In the genomic region with DNA sequence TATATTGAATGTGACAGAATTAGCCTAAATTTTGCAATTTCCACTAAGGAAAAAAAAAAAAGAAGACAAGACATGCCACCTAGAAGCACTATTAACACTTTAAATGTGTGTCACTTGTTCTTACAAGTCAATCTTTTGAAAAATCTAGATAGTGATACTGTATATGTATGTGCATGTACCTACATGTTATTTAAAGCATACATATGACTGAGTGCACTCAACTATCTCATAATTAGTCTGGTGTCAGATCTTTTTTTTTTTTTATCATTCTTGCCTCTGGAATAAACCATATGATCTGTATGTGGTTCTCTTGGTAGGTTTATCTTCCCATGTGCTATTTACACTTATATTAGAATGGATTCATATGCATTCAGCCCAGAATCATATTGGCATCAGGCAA, we compare ENCODE assay signal across 15 cellular contexts.
"Had no signal": no experiment of that assay in that cellular context is flagged by ENCODE, and none has a peak within 500 bp of the region (broad histone marks: within the 10 kb centered on the region; RNA-seq: fewer than 3 reads in every experiment).

No MANE protein-coding gene starts in this region.

- H3K4me3 Mint-ChIP-seq: memory B cell; natural killer cell treated with Interleukin-12 subunit alpha and Interleukin-12 subunit beta and Interleukin-15 and Interleukin-18, amount 100 ng/mL, for 72 hours; stimulated activated memory B cell treated with anti-CD40 and anti-IgM and Interleukin-4, amounts not matched to agents 10 μg/mL and 1 μg/mL and 100 μg/mL, for 72 hours had no signal

- DNase-seq: amniotic stem cell; caudate nucleus; colonic mucosa; foreskin fibroblast; kidney glomerular epithelial cell; left ventricle myocardium superior; mucosa of descending colon; stimulated activated CD4-positive, alpha-beta T cell treated with anti-CD3 and anti-CD28 coated beads, Interleukin-2, amount 100 ng/mL, for 48 hours; substantia nigra; transverse colon had no signal

- H3K27me3 ChIP-seq: colonic mucosa, right atrium auricular region, transverse colon, vagina had no signal

- H3K27me3 Mint-ChIP-seq: memory B cell; natural killer cell treated with Interleukin-12 subunit alpha and Interleukin-12 subunit beta and Interleukin-15 and Interleukin-18, amount 100 ng/mL, for 72 hours; stimulated activated memory B cell treated with anti-CD40 and anti-IgM and Interleukin-4, amounts not matched to agents 10 μg/mL and 1 μg/mL and 100 μg/mL, for 72 hours had no signal

- H3K9me3 ChIP-seq: colonic mucosa, mucosa of descending colon, right atrium auricular region, transverse colon, vagina had no signal

- H3K36me3 Mint-ChIP-seq: natural killer cell treated with Interleukin-12 subunit alpha and Interleukin-12 subunit beta and Interleukin-15 and Interleukin-18, amount 100 ng/mL, for 72 hours; stimulated activated memory B cell treated with anti-CD40 and anti-IgM and Interleukin-4, amounts not matched to agents 10 μg/mL and 1 μg/mL and 100 μg/mL, for 72 hours had no signal

- H3K36me3 ChIP-seq: colonic mucosa, right atrium auricular region, transverse colon, vagina had no signal

- ATAC-seq: left ventricle myocardium superior; mucosa of descending colon; natural killer cell treated with Interleukin-12 subunit alpha and Interleukin-12 subunit beta and Interleukin-15 and Interleukin-18, amount 100 ng/mL, for 72 hours; stimulated activated memory B cell treated with anti-CD40 and anti-IgM and Interleukin-4, amounts not matched to agents 10 μg/mL and 1 μg/mL and 100 μg/mL, for 72 hours had no signal

- H3K27ac Mint-ChIP-seq: memory B cell; natural killer cell treated with Interleukin-12 subunit alpha and Interleukin-12 subunit beta and Interleukin-15 and Interleukin-18, amount 100 ng/mL, for 72 hours; stimulated activated memory B cell treated with anti-CD40 and anti-IgM and Interleukin-4, amounts not matched to agents 10 μg/mL and 1 μg/mL and 100 μg/mL, for 72 hours had no signal

- H3K9me3 Mint-ChIP-seq: memory B cell; natural killer cell treated with Interleukin-12 subunit alpha and Interleukin-12 subunit beta and Interleukin-15 and Interleukin-18, amount 100 ng/mL, for 72 hours; stimulated activated memory B cell treated with anti-CD40 and anti-IgM and Interleukin-4, amounts not matched to agents 10 μg/mL and 1 μg/mL and 100 μg/mL, for 72 hours had no signal

- H3K4me1 ChIP-seq: colonic mucosa had no signal

- H3K27ac ChIP-seq: colonic mucosa, right atrium auricular region, transverse colon, vagina had no signal

- H3K4me3 ChIP-seq: colonic mucosa, mucosa of descending colon, right atrium auricular region, transverse colon, vagina had no signal
